1 cellular context compared by ENCODE assay signal in genomic region chr14:104856157-104856868, GRCh38.
TF ChIP-seq lines count a peak whose summit lies in the region.

No MANE protein-coding gene starts in this region.

TF ChIP-seq in HepG2, 621 proteins besides CTCF, POLR2A, EP300 and RAD21 (continued from another document):
- TF ChIP-seq TIGD3 (CRISPR knock-in tag; IDR thresholded peaks at IDR 0.05; ENCODE audit: borderline replicate concordance) (no peak), ZEB1 (IDR thresholded peaks at IDR 0.05; ENCODE audit: insufficient replicate concordance, low read depth) (no peak), ZNF142 (CRISPR knock-in tag; IDR thresholded peaks at IDR 0.05) (no peak), ZNF543 (CRISPR knock-in tag; IDR thresholded peaks at IDR 0.05) (no peak), YEATS2 (CRISPR knock-in tag; IDR thresholded peaks at IDR 0.05; ENCODE audit: borderline replicate concordance) (no peak), RCOR2 (CRISPR knock-in tag; IDR thresholded peaks at IDR 0.05) (no peak), ZNF24 (IDR thresholded peaks at IDR 0.05) (no peak), ELF4 (CRISPR knock-in tag; IDR thresholded peaks at IDR 0.05; ENCODE audit: borderline replicate concordance) (no peak), JUND (CRISPR knock-in tag; IDR thresholded peaks at IDR 0.05) (no peak), HMG20A (CRISPR knock-in tag; IDR thresholded peaks at IDR 0.05; ENCODE audit: borderline replicate concordance) (no peak), POLR2G (IDR thresholded peaks at IDR 0.05; ENCODE audit: low read depth, low read length) (peak; percentile 68), MXD4 (CRISPR knock-in tag; IDR thresholded peaks at IDR 0.05) (no peak), SATB2 (CRISPR knock-in tag; IDR thresholded peaks at IDR 0.05) (no peak)
